In the genomic region with DNA sequence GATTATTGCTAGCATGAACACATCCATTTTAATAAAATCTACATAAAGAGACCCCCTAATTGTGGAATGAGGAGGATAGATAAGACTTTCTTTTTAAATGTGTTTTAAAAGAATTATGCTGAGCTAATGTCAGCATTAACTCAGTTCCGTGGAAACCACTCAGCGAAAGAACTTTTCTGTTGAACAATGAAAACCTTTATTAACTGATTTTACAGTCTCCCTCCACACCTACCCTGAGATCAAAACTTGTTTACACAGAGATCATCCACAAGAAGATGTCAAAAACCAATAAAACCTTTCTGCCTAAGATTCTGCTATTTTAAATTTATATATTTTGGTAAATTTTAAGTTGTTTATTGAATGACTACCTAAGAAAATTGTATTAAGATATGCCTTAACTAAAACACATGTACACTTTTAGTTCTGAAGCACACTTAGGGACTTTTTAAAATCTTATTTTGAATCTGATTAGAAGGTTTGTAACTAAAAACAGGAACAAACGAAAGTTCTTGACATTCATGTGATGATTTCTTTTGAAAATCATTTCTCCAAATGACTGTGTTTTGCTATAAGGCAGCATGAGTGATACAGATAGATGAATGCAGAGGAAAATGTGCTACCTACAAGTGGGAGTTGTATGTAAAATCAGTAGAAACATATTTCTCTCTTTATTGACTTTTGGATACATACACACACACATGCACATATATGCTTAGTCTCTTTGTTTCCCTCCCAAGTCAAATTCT, we compare ENCODE assay signal across 20 cellular contexts.
"Had no signal": no experiment of that assay in that cellular context is flagged by ENCODE, and none has a peak within 500 bp of the region (broad histone marks: within the 10 kb centered on the region; RNA-seq: fewer than 3 reads in every experiment).

No MANE protein-coding gene starts in this region.

- H3K36me3 ChIP-seq: esophagus muscularis mucosa, neural progenitor cell, right lobe of liver, upper lobe of right lung had no signal

- DNase-seq: activated CD4-positive, alpha-beta T cell treated with anti-CD3 and anti-CD28 coated beads, Interleukin-2, amount 50 U/mL, for 1 hour; activated CD4-positive, CD25-positive, alpha-beta regulatory T cell; activated naive CD4-positive, alpha-beta T cell; activated naive CD8-positive, alpha-beta T cell treated with anti-CD3 and anti-CD28 coated beads, Interleukin-2, amount 10 ng/mL, durations not matched to agents 7 days and 5 days; activated T-cell treated with anti-CD3 and anti-CD28 coated beads for 4 hours; central memory CD4-positive, alpha-beta T cell; cortex of kidney; effector CD4-positive, alpha-beta T cell; mammary epithelial cell; naive B cell; psoas muscle; right lobe of liver; stimulated activated naive CD8-positive, alpha-beta T cell treated with anti-CD3 and anti-CD28 coated beads, Interleukin-15, amount 100 ng/mL, for 72 hours; upper lobe of right lung had no signal

- H3K9me3 ChIP-seq: esophagus muscularis mucosa, psoas muscle, right lobe of liver, upper lobe of right lung had no signal

- FAIRE-seq: keratinocyte had no signal

- H2AFZ ChIP-seq: hepatocyte, neural progenitor cell had no signal

- ATAC-seq: left lobe of liver; psoas muscle; right lobe of liver; stimulated activated naive CD8-positive, alpha-beta T cell treated with anti-CD3 and anti-CD28 coated beads, Interleukin-15, amount 100 ng/mL, for 72 hours; upper lobe of right lung had no signal

- H3K27ac ChIP-seq: esophagus muscularis mucosa, hepatocyte, neural progenitor cell, psoas muscle, right lobe of liver, upper lobe of right lung had no signal

- H3K9ac ChIP-seq: neural progenitor cell had no signal

- H3K79me2 ChIP-seq: hepatocyte had no signal

- H3K4me3 ChIP-seq: esophagus muscularis mucosa, hepatocyte, neural progenitor cell, psoas muscle, right lobe of liver, smooth muscle cell, upper lobe of right lung had no signal

- H3K4me2 ChIP-seq: hepatocyte, neural progenitor cell, smooth muscle cell had no signal

- H3K4me1 ChIP-seq: esophagus muscularis mucosa, neural progenitor cell, psoas muscle, right lobe of liver, upper lobe of right lung had no signal

- H3K27me3 ChIP-seq: esophagus muscularis mucosa, hepatocyte, neural progenitor cell, right lobe of liver, upper lobe of right lung had no signal
